Comparison of ENCODE assay signal across 12 cellular contexts in genomic region chr2:74381751-74382150, GRCh38. TPM values are rescaled to one million over a fixed set of nuclear protein-coding genes. Genes with fewer than 3 reads are reported as not detected.
"Had no signal": no experiment of that assay in that cellular context is flagged by ENCODE, and none has a peak within 500 bp of the region (broad histone marks: within the 10 kb centered on the region; RNA-seq: fewer than 3 reads in every experiment).

No MANE protein-coding gene starts in this region.

- H3K27me3 Mint-ChIP-seq: naive thymus-derived CD4-positive, alpha-beta T cell had no signal

- H3K27ac ChIP-seq: vagina had no signal

- H3K4me3 ChIP-seq: vagina had no signal

- DNase-seq: activated CD4-positive, alpha-beta T cell treated with anti-CD3 and anti-CD28 coated beads, Interleukin-2, amount 50 U/mL, for 4 hours; activated CD4-positive, CD25-positive, alpha-beta regulatory T cell treated with anti-CD3 and anti-CD28 coated beads, Interleukin-2, amount 50 U/mL, for 72 hours; activated T-cell treated with anti-CD3 and anti-CD28 coated beads, Interleukin-2, amount 50 U/mL, for 48 hours; central memory CD4-positive, alpha-beta T cell; naive thymus-derived CD4-positive, alpha-beta T cell; occipital lobe; stimulated activated CD4-positive, alpha-beta T cell treated with anti-CD3 and anti-CD28 coated beads, Interleukin-12 subunit alpha, Interleukin-12 subunit beta, amount 100 ng/mL, for 4 hours; stimulated activated CD4-positive, alpha-beta T cell treated with anti-CD3 and anti-CD28 coated beads, Interleukin-2, amount 100 ng/mL, for 48 hours; stimulated activated naive CD8-positive, alpha-beta T cell treated with anti-CD3 and anti-CD28 coated beads, Interleukin-15, Interleukin-2, amounts not matched to agents 100 U/mL and 50 U/mL, for 24 hours; T-helper 9 cell had no signal

- H3K27me3 ChIP-seq: vagina had no signal

- H3K9me3 ChIP-seq: vagina had no signal

- H3K9me3 Mint-ChIP-seq: naive thymus-derived CD4-positive, alpha-beta T cell had no signal

RNA-seq across cellular contexts. Expression of gene SLC4A5, which starts 38.5 kb away (rescaled TPM):
- total RNA-seq: pulmonary artery endothelial cell had no signal
